Comparison of ENCODE assay signal across 22 cellular contexts in genomic region chrY:7449860-7450259, GRCh38.
DNase-seq lines count a peak whose midpoint lies in the region; ATAC-seq and TF ChIP-seq lines count a peak whose summit lies in the region.
"Had no signal": no experiment of that assay in that cellular context is flagged by ENCODE, and none has a peak within 500 bp of the region (broad histone marks: within the 10 kb centered on the region; RNA-seq: fewer than 3 reads in every experiment).

No MANE protein-coding gene starts in this region.

- ATAC-seq in body of pancreas (peak; percentile 92), left lobe of liver (peak; percentile 85)
- ATAC-seq: HepG2 had no signal

- peaks cover 4% of the 10 kb centered on the region for H3K4me1 ChIP-seq in body of pancreas
- H3K4me1 ChIP-seq in vagina: no peaks in the 10 kb centered on the region

- H3K4me3 ChIP-seq in LNCaP clone FGC (ENCODE audit: low read depth, low read length): no peak overlapping the region
- no peak overlapping the region for H3K4me3 ChIP-seq in body of pancreas
- H3K4me3 ChIP-seq in vagina: no peak overlapping the region
- H3K4me3 ChIP-seq: MG63, PC-9 had no signal

- WGBS in body of pancreas, 2 donors: 46 to 47% methylated on average over 2 of the region's 2 CpGs

- DNase-seq in LNCaP clone FGC (ENCODE audit: low read depth) (peak; percentile 97), body of pancreas (peak in 2 of 4 donors; percentile 21 to 49), left lobe of liver (ENCODE audit: low spot score) (peak; percentile 48), vagina (ENCODE audit: extremely low spot score in 2 of 2) (no peak), HUDEP-2 (lab: John Stamatoyannopoulos, UW; ENCODE audit: unreplicated experiment in 76 of 76) (no peak)
- no peak for DNase-seq in activated naive CD4-positive, alpha-beta T cell treated with anti-CD3 and anti-CD28 coated beads, Interleukin-2, amount 50 U/mL, for 16 hours
- DNase-seq in activated CD4-positive, alpha-beta T cell treated with anti-CD3 and anti-CD28 coated beads for 4 hours: no peak
- DNase-seq: Calu3; CD8-positive, alpha-beta memory T cell; DMS79 treated with DMSO at 0.1 percent for 48 hours; GF-D8; Kasumi-1; MG63; NCI-H1105 treated with DMSO at 0.1 percent for 48 hours; NCI-H2029; NCI-H446; NCI-H524 treated with DMSO at 0.1 percent for 48 hours; NCI-H774; PC-9; SHP77 had no signal

- no peak for TF ChIP-seq CTCF in LNCaP clone FGC (IDR thresholded peaks at IDR 0.05; ENCODE audit: control insufficient read depth, extremely low read depth, insufficient read depth)
- no peak for TF ChIP-seq CTCF in body of pancreas (IDR thresholded peaks at IDR 0.05)
- no peak for TF ChIP-seq CTCF in vagina (IDR thresholded peaks at IDR 0.05)

- no peak for TF ChIP-seq POLR2A in body of pancreas (IDR thresholded peaks at IDR 0.05)
- TF ChIP-seq POLR2A in vagina (IDR thresholded peaks at IDR 0.05): no peak

- H3K27ac ChIP-seq in body of pancreas (no peak overlapping the region), vagina (no peak overlapping the region)
- H3K27ac ChIP-seq: C4-2B, PC-9 had no signal

- H3K9me3 ChIP-seq in body of pancreas (no peaks in the 10 kb centered on the region), vagina (no peaks in the 10 kb centered on the region)
- H3K9me3 ChIP-seq: MG63 had no signal

- intact Hi-C loops in body of pancreas (cut with DNase I) (no loop called here), vagina (cut with DNase I) (no loop called here)

- H3K36me3 ChIP-seq in body of pancreas (replicated peaks in 1 of 2; ENCODE audit: insufficient read depth in 1 of 2, low read depth in 2 of 2): no peaks in the 10 kb centered on the region
- no peaks in the 10 kb centered on the region for H3K36me3 ChIP-seq in vagina
- H3K36me3 ChIP-seq: MG63 had no signal

- no peaks in the 10 kb centered on the region for H3K27me3 ChIP-seq in body of pancreas
- H3K27me3 ChIP-seq in vagina: no peaks in the 10 kb centered on the region
- H3K27me3 ChIP-seq: MG63 had no signal

Comparison
In these comparisons a context has a peak if more than half of its experiments do, and no peak if none do; other contexts are left out.
1. DNase-seq: peak in LNCaP clone FGC (single experiment) and left lobe of liver (single experiment); none in vagina (0 of 2), HUDEP-2 (0 of 76), activated naive CD4-positive, alpha-beta T cell treated with anti-CD3 and anti-CD28 coated beads, Interleukin-2, amount 50 U/mL, for 16 hours (single experiment) and activated CD4-positive, alpha-beta T cell treated with anti-CD3 and anti-CD28 coated beads for 4 hours (0 of 2).